ENCODE assay signal across 29 cellular contexts in the genomic region with DNA sequence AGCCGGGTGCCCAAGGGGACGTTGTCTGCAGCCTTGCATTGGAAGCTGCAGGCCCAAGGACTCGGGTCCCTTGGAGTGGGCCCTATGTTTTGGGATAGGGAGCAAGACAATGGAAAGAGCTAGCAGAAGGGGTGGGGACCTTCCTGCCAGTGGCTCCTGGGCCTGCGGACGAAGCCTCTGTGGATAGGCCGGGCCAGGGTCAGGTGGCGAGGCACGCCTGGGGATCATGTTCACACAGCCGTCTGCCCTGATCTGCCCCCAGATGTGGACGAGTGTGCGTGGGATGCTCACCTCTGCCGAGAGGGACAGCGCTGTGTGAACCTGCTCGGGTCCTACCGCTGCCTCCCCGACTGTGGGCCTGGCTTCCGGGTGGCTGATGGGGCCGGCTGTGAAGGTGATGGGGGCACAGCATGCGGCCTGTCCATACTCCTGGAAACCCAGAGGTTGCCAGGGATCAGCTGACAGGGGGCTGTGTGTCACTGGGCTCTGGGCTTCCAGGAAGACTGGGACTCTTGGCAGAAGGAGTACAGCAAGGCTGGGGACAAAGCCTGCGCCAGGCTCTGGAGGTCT. TPM values are rescaled to one million over a fixed set of nuclear protein-coding genes. Genes with fewer than 3 reads are reported as not detected.
"Had no signal": no experiment of that assay in that cellular context is flagged by ENCODE, and none has a peak within 500 bp of the region (broad histone marks: within the 10 kb centered on the region; RNA-seq: fewer than 3 reads in every experiment).

No MANE protein-coding gene starts in this region.

- H3K4me2 ChIP-seq: hepatocyte, smooth muscle cell had no signal

- H3K36me3 ChIP-seq: colonic mucosa, heart left ventricle, prostate gland, right lobe of liver, stomach, tibial artery had no signal

- H3K27ac ChIP-seq: esophagus muscularis mucosa, foreskin keratinocyte, gastroesophageal sphincter, hepatocyte, prostate gland, right lobe of liver, stomach, tibial artery had no signal

- H3K4me1 ChIP-seq: prostate gland had no signal

- H3K27me3 ChIP-seq: colonic mucosa, right lobe of liver had no signal

- H3K9me3 ChIP-seq: colonic mucosa, esophagus muscularis mucosa, gastroesophageal sphincter, heart left ventricle, prostate gland, right lobe of liver, tibial artery had no signal

- H3K36me3 Mint-ChIP-seq: memory B cell; mesothelial cell of epicardium; natural killer cell treated with Interleukin-12 subunit alpha and Interleukin-12 subunit beta and Interleukin-15 and Interleukin-18, amount 100 ng/mL, for 72 hours; type B pancreatic cell had no signal

- H3K4me3 ChIP-seq: colonic mucosa, esophagus muscularis mucosa, gastroesophageal sphincter, heart left ventricle, hepatocyte, lung, mucosa of descending colon, prostate gland, right lobe of liver, smooth muscle cell, stomach, tibial artery had no signal

- H3K4me3 Mint-ChIP-seq: central memory CD8-positive, alpha-beta T cell; dendritic cell treated with granulocyte-macrophage colony-stimulating factor and Interleukin-4, amounts not matched to agents 40 ng/mL and 50 ng/mL, for 4 days; memory B cell; mesothelial cell of epicardium; naive B cell; natural killer cell treated with Interleukin-12 subunit alpha and Interleukin-12 subunit beta and Interleukin-15 and Interleukin-18, amount 100 ng/mL, for 72 hours; neural crest cell; type B pancreatic cell had no signal

- H3K4me1 Mint-ChIP-seq: central memory CD8-positive, alpha-beta T cell; memory B cell; mesothelial cell of epicardium had no signal

- H3K9me3 Mint-ChIP-seq: central memory CD8-positive, alpha-beta T cell; mesothelial cell of epicardium; natural killer cell treated with Interleukin-12 subunit alpha and Interleukin-12 subunit beta and Interleukin-15 and Interleukin-18, amount 100 ng/mL, for 72 hours; neural crest cell; type B pancreatic cell had no signal

- ATAC-seq: foreskin keratinocyte; gastroesophageal sphincter; mucosa of descending colon; natural killer cell treated with Interleukin-12 subunit alpha and Interleukin-12 subunit beta and Interleukin-15 and Interleukin-18, amount 100 ng/mL, for 72 hours; right lobe of liver had no signal

- DNase-seq: colonic mucosa; effector CD8-positive, alpha-beta T cell; foreskin keratinocyte; kidney; mucosa of descending colon; naive B cell; nucleus accumbens; right lobe of liver; stimulated activated CD4-positive, alpha-beta T cell treated with anti-CD3 and anti-CD28 coated beads, Interleukin-12 subunit alpha, Interleukin-12 subunit beta, amount 100 ng/mL, for 4 hours; stimulated activated CD4-positive, alpha-beta T cell treated with anti-CD3 and anti-CD28 coated beads, Interleukin-1b, Interleukin-23, amount 100 ng/mL, for 48 hours; stimulated activated CD4-positive, alpha-beta T cell treated with anti-CD3 and anti-CD28 coated beads, Interleukin-4, amount 100 ng/mL, for 1 hour; stimulated activated CD8-positive, alpha-beta memory T cell treated with anti-CD3 and anti-CD28 coated beads, Interleukin-4, amount 100 ng/mL, for 48 hours; stimulated activated naive CD4-positive, alpha-beta T cell; stomach; tibial artery had no signal

- H3K27ac Mint-ChIP-seq: dendritic cell treated with granulocyte-macrophage colony-stimulating factor and Interleukin-4, amounts not matched to agents 40 ng/mL and 50 ng/mL, for 4 days; memory B cell; mesothelial cell of epicardium; natural killer cell treated with Interleukin-12 subunit alpha and Interleukin-12 subunit beta and Interleukin-15 and Interleukin-18, amount 100 ng/mL, for 72 hours; type B pancreatic cell had no signal

- H2AFZ ChIP-seq: hepatocyte had no signal

RNA-seq across cellular contexts. Expression of gene ASS1, which starts 16.6 kb away (rescaled TPM):
- total RNA-seq: natural killer cell treated with Interleukin-12 subunit alpha and Interleukin-12 subunit beta and Interleukin-15 and Interleukin-18, amount 100 ng/mL, for 72 hours had no signal
